8 cellular contexts compared by ENCODE assay signal in genomic region chr6:41713161-41713649, GRCh38. TPM values are rescaled to one million over a fixed set of nuclear protein-coding genes. Genes with fewer than 3 reads are reported as not detected.
DNase-seq lines count a peak whose midpoint lies in the region; ATAC-seq and TF ChIP-seq lines count a peak whose summit lies in the region.

No MANE protein-coding gene starts in this region.

- H3K4me3 ChIP-seq in epithelial cell of esophagus (ENCODE audit: low read length) (no peak overlapping the region), endodermal cell (ENCODE audit: low read length) (no peak overlapping the region)

- peak overlapping the region in 1 of 2 donors; percentile 87 for H3K27ac Mint-ChIP-seq in effector memory CD8-positive, alpha-beta T cell
- H3K27ac Mint-ChIP-seq in endodermal cell: no peak overlapping the region

- no peaks in the 10 kb centered on the region for H3K4me1 ChIP-seq in endodermal cell (ENCODE audit: control insufficient read depth, insufficient read depth, low read length)

- peak; percentile 51 for DNase-seq in MV-4-11 (lab: John Stamatoyannopoulos, UW)
- DNase-seq in epithelial cell of esophagus (ENCODE audit: low read depth): peak; percentile 88
- peak; percentile 84 for DNase-seq in pons (ENCODE audit: low spot score)
- no peak for DNase-seq in stimulated activated CD4-positive, alpha-beta T cell treated with anti-CD3 and anti-CD28 coated beads, Interleukin-2, amount 100 ng/mL, for 48 hours
- DNase-seq in NCI-H1105 (lab: John Stamatoyannopoulos, UW): no peak
- no peak for DNase-seq in effector memory CD8-positive, alpha-beta T cell
- no peak for DNase-seq in endodermal cell

- H3K27me3 ChIP-seq in endodermal cell (ENCODE audit: control insufficient read depth, insufficient read depth, low read length, poor library complexity, severe bottlenecking): no peaks in the 10 kb centered on the region

- no peaks in the 10 kb centered on the region for H3K9me3 ChIP-seq in endodermal cell (ENCODE audit: control insufficient read depth, low read length)

- peaks cover 36 to 42% of the 10 kb centered on the region in 2 donors for H3K4me1 Mint-ChIP-seq in effector memory CD8-positive, alpha-beta T cell (ENCODE audit: low read depth in 2 of 2)
- H3K4me1 Mint-ChIP-seq in endodermal cell: no peaks in the 10 kb centered on the region

- H3K9ac ChIP-seq in endodermal cell (ENCODE audit: extremely low read depth, low read length, poor library complexity, severe bottlenecking): no peak overlapping the region

- no peak for TF ChIP-seq CTCF in epithelial cell of esophagus (IDR thresholded peaks at IDR 0.05; ENCODE audit: insufficient read depth, low read depth, low read length, missing control alignments)
- no peak for TF ChIP-seq CTCF in endodermal cell (conservative IDR thresholded peaks at IDR 0.05)

- H3K27me3 Mint-ChIP-seq in effector memory CD8-positive, alpha-beta T cell: no peaks in the 10 kb centered on the region
- H3K27me3 Mint-ChIP-seq in endodermal cell (ENCODE audit: insufficient read depth): peaks cover 5% of the 10 kb centered on the region

- H3K36me3 Mint-ChIP-seq in effector memory CD8-positive, alpha-beta T cell (ENCODE audit: insufficient read depth): peaks cover 4% of the 10 kb centered on the region
- H3K36me3 Mint-ChIP-seq in endodermal cell (ENCODE audit: low read depth): no peaks in the 10 kb centered on the region

- H3K4me3 Mint-ChIP-seq in effector memory CD8-positive, alpha-beta T cell: no peak overlapping the region
- no peak overlapping the region for H3K4me3 Mint-ChIP-seq in endodermal cell

- no peak overlapping the region for H3K27ac ChIP-seq in endodermal cell (ENCODE audit: low read depth, low read length)

- WGBS in endodermal cell (ENCODE audit: insufficient coverage in 1 of 2, insufficient read length in 1 of 2), 2 experiments: 91% methylated on average over 5 to 9 of the region's 9 CpGs

- no peaks in the 10 kb centered on the region for H3K9me3 Mint-ChIP-seq in effector memory CD8-positive, alpha-beta T cell
- H3K9me3 Mint-ChIP-seq in endodermal cell: no peaks in the 10 kb centered on the region

- H3K36me3 ChIP-seq in endodermal cell (ENCODE audit: control insufficient read depth, insufficient read depth, low read length): no peaks in the 10 kb centered on the region

- peak; percentile 3 for ATAC-seq in GM21381 (IDR thresholded peaks at IDR 0.05; ENCODE audit: unreplicated experiment)
- ATAC-seq in effector memory CD8-positive, alpha-beta T cell (replicated peaks): no peak

RNA-seq across cellular contexts. Expression of gene TFEB, which starts 22.2 kb away (rescaled TPM):
- total RNA-seq in endodermal cell: under 1 TPM in 1 of 2 donors, not detected in 1; 0.24 TPM
- polyA plus RNA-seq in endodermal cell (2013, experiment 1 of 2): 1.2 TPM
- 0.99 TPM for polyA plus RNA-seq in endodermal cell (2013, experiment 2 of 2)

RNA-seq across cellular contexts. Expression of gene PGC, which starts 34.0 kb away (rescaled TPM):
- total RNA-seq in endodermal cell: not detected
- polyA plus RNA-seq in endodermal cell (2013, experiment 1 of 2): not detected
- not detected for polyA plus RNA-seq in endodermal cell (2013, experiment 2 of 2)

Comparison
In these comparisons a context has a peak if more than half of its experiments do, and no peak if none do; other contexts are left out.
1. DNase-seq: peak in MV-4-11 (single experiment), epithelial cell of esophagus (single experiment) and pons (single experiment); none in stimulated activated CD4-positive, alpha-beta T cell treated with anti-CD3 and anti-CD28 coated beads, Interleukin-2, amount 100 ng/mL, for 48 hours (0 of 2), NCI-H1105 (single experiment), effector memory CD8-positive, alpha-beta T cell (0 of 3) and endodermal cell (single experiment).